ENCODE assay signal across 8 cellular contexts in the genomic region with DNA sequence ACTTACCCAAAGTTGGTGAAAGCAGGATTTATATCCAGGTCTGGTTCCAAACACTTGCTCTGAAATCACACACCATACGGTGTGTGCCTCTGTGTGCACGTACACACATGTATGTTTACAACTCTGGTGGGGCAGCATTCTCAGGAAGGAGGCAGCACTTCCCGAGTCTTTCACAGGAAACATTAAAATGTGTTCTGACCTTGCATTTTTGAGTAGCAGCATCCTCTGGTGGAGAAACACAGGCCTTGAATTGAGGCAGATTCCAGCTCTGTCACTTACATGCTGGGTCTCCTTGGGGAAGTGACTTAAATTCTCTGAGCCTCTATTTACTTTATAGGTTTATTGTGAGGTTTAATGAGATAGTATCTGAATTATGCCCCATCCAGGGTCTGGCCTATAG.
A peak's percentile ranks its signal among the peaks of the same experiment; 100 is the strongest.
DNase-seq lines count a peak whose midpoint lies in the region; ATAC-seq and TF ChIP-seq lines count a peak whose summit lies in the region.

No MANE protein-coding gene starts in this region.

- no peak for DNase-seq in SK-N-SH
- no peak for DNase-seq in T-helper 2 cell treated with Interferon-gamma antibody and Interleukin-4, amounts not matched to agents 5 μg/mL and 100 μg/mL, for 36 hours (ENCODE audit: low spot score)
- peak; percentile 53 for DNase-seq in glomerular visceral epithelial cell (ENCODE audit: extremely low spot score)
- no peak for DNase-seq in thoracic aorta (ENCODE audit: low spot score)
- DNase-seq in stimulated activated CD4-positive, alpha-beta T cell treated with anti-CD3 and anti-CD28 coated beads, Interleukin-15, amount 100 ng/mL, for 24 hours: no peak

- no peak overlapping the region for H3K4me2 ChIP-seq in SK-N-SH

- H3K36me3 ChIP-seq in SK-N-SH (replicated peaks in 1 of 2; ENCODE audit: control insufficient read depth in 1 of 2, insufficient read depth in 2 of 2, low read length in 1 of 2): no peaks in the 10 kb centered on the region
- H3K36me3 ChIP-seq in thoracic aorta: peaks cover 8% of the 10 kb centered on the region

- peaks cover 11 to 23% of the 10 kb centered on the region in 2 experiments for H3K4me1 ChIP-seq in SK-N-SH (ENCODE audit: control insufficient read depth in 1 of 2, insufficient read depth in 2 of 2, low read depth in 1 of 2, low read length in 1 of 2)
- peaks cover 33 to 81% of the 10 kb centered on the region in 2 donors for H3K4me1 ChIP-seq in thoracic aorta (ENCODE audit: control insufficient read depth in 1 of 2, low read depth in 2 of 2)

- H3K9me3 Mint-ChIP-seq in T-helper 2 cell treated with Interferon-gamma antibody and Interleukin-4, amounts not matched to agents 5 μg/mL and 100 μg/mL, for 36 hours: no peaks in the 10 kb centered on the region

- POLR2A ChIA-PET in SK-N-SH (lab: Yijun Ruan, JAX): no interaction called here

- peak; percentile 59 for TF ChIP-seq CTCF in SK-N-SH (IDR thresholded peaks at IDR 0.05)
- TF ChIP-seq CTCF in thoracic aorta (IDR thresholded peaks at IDR 0.05): peak; percentile 53

- H4K20me1 ChIP-seq in SK-N-SH (ENCODE audit: insufficient read depth): peaks cover 4% of the 10 kb centered on the region; the same call in 1 of the 2 replicates

- no peaks in the 10 kb centered on the region for H3K9me3 ChIP-seq in SK-N-SH
- H3K9me3 ChIP-seq in thoracic aorta: no peaks in the 10 kb centered on the region

- no peak for TF ChIP-seq EP300 in SK-N-SH (IDR thresholded peaks at IDR 0.05; ENCODE audit: borderline replicate concordance in 1 of 2, low read depth in 1 of 2, low read length in 1 of 2)

- ATAC-seq in SK-N-SH treated with all-trans-retinoic acid at 6 μM for 48 hours: no peak
- ATAC-seq in thoracic aorta (ENCODE audit: insufficient number of reproducible peaks, low FRiP score, low read depth): no peak
- ATAC-seq in GM21528 (IDR thresholded peaks at IDR 0.05; ENCODE audit: low FRiP score, unreplicated experiment): no peak
- no peak for ATAC-seq in GM21381 (IDR thresholded peaks at IDR 0.05; ENCODE audit: unreplicated experiment)

- H3K9ac ChIP-seq in SK-N-SH: no peak overlapping the region

- 57% methylated on average over 3 of the region's 3 CpGs for WGBS in SK-N-SH (ENCODE audit: low lambda C conversion rate)

- H3K27me3 ChIP-seq in SK-N-SH (ENCODE audit: insufficient read depth): no peaks in the 10 kb centered on the region
- no peaks in the 10 kb centered on the region for H3K27me3 ChIP-seq in thoracic aorta (replicated peaks; ENCODE audit: insufficient read depth)

- no peaks in the 10 kb centered on the region for H3K27me3 Mint-ChIP-seq in T-helper 2 cell treated with Interferon-gamma antibody and Interleukin-4, amounts not matched to agents 5 μg/mL and 100 μg/mL, for 36 hours (ENCODE audit: low read depth)

- H3K4me3 Mint-ChIP-seq in T-helper 2 cell treated with Interferon-gamma antibody and Interleukin-4, amounts not matched to agents 5 μg/mL and 100 μg/mL, for 36 hours: peak overlapping the region; percentile 27

- peak overlapping the region; percentile 35 for H3K27ac Mint-ChIP-seq in T-helper 2 cell treated with Interferon-gamma antibody and Interleukin-4, amounts not matched to agents 5 μg/mL and 100 μg/mL, for 36 hours

- H2AFZ ChIP-seq in SK-N-SH (ENCODE audit: low read depth): no peak overlapping the region

- H3K9me2 ChIP-seq in SK-N-SH: no peaks in the 10 kb centered on the region

- peaks cover 23% of the 10 kb centered on the region for H3K36me3 Mint-ChIP-seq in T-helper 2 cell treated with Interferon-gamma antibody and Interleukin-4, amounts not matched to agents 5 μg/mL and 100 μg/mL, for 36 hours (ENCODE audit: low read depth)

- H3K79me2 ChIP-seq in SK-N-SH (ENCODE audit: insufficient read depth): peaks cover 10% of the 10 kb centered on the region

- H3K27ac ChIP-seq in SK-N-SH (ENCODE audit: low read depth in 2 of 2, low read length in 1 of 2) (no peak overlapping the region), thoracic aorta (peak overlapping the region; percentile 37 to 79)

- H3K4me3 ChIP-seq in SK-N-SH (ENCODE audit: low read depth in 2 of 2, low read length in 1 of 2) (no peak overlapping the region), thoracic aorta (no peak overlapping the region)

- CTCF ChIA-PET in SK-N-SH (lab: Yijun Ruan, JAX): interaction anchor here (0.6 to 44.7 kb wide), 13 partner anchors 11 to 280 kb away, joined by 3 to 1335 read pairs (median 17); a partner anchor contains a TSS

- peak; percentile 74 for TF ChIP-seq RAD21 in SK-N-SH (IDR thresholded peaks at IDR 0.05; ENCODE audit: low read length)

- H3F3A ChIP-seq in SK-N-SH (replicated peaks; ENCODE audit: insufficient read depth): no peaks in the 10 kb centered on the region

- peaks cover 40% of the 10 kb centered on the region for H3K4me1 Mint-ChIP-seq in T-helper 2 cell treated with Interferon-gamma antibody and Interleukin-4, amounts not matched to agents 5 μg/mL and 100 μg/mL, for 36 hours (ENCODE audit: low read depth)

TF ChIP-seq in SK-N-SH, 30 proteins besides CTCF, POLR2A, EP300 and RAD21:
- TF ChIP-seq SMC3 (IDR thresholded peaks at IDR 0.05; ENCODE audit: low read depth, low read length) (peak; percentile 84), EZH2phosphoT487 (IDR thresholded peaks at IDR 0.05; ENCODE audit: borderline replicate concordance, low read depth) (no peak)

TF ChIP-seq in SK-N-SH treated with all-trans-retinoic acid at 6 μM for 48 hours, 23 proteins besides CTCF, POLR2A, EP300 and RAD21:
- TF ChIP-seq ZNF8 (CRISPR knock-in tag; IDR thresholded peaks at IDR 0.05) (no peak), OSR1 (CRISPR knock-in tag; IDR thresholded peaks at IDR 0.05) (no peak), ZNF565 (CRISPR knock-in tag; conservative IDR thresholded peaks at IDR 0.05; ENCODE audit: low read depth) (no peak), TOX (CRISPR knock-in tag; IDR thresholded peaks at IDR 0.05; ENCODE audit: borderline replicate concordance) (no peak)
- TF ChIP-seq, protein P1, sequence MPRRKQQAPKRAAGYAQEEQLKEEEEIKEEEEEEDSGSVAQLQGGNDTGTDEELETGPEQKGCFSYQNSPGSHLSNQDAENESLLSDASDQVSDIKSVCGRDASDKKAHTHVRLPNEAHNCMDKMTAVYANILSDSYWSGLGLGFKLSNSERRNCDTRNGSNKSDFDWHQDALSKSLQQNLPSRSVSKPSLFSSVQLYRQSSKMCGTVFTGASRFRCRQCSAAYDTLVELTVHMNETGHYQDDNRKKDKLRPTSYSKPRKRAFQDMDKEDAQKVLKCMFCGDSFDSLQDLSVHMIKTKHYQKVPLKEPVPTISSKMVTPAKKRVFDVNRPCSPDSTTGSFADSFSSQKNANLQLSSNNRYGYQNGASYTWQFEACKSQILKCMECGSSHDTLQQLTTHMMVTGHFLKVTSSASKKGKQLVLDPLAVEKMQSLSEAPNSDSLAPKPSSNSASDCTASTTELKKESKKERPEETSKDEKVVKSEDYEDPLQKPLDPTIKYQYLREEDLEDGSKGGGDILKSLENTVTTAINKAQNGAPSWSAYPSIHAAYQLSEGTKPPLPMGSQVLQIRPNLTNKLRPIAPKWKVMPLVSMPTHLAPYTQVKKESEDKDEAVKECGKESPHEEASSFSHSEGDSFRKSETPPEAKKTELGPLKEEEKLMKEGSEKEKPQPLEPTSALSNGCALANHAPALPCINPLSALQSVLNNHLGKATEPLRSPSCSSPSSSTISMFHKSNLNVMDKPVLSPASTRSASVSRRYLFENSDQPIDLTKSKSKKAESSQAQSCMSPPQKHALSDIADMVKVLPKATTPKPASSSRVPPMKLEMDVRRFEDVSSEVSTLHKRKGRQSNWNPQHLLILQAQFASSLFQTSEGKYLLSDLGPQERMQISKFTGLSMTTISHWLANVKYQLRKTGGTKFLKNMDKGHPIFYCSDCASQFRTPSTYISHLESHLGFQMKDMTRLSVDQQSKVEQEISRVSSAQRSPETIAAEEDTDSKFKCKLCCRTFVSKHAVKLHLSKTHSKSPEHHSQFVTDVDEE (CRISPR knock-in tag; IDR thresholded peaks at IDR 0.05): no peak

Comparison
In these comparisons a context has a peak if more than half of its experiments do, and no peak if none do; other contexts are left out.
1. H3K27ac ChIP-seq: peak in thoracic aorta (2 of 2); none in SK-N-SH (0 of 2).